Comparison of ENCODE assay signal across 20 cellular contexts in the genomic region with DNA sequence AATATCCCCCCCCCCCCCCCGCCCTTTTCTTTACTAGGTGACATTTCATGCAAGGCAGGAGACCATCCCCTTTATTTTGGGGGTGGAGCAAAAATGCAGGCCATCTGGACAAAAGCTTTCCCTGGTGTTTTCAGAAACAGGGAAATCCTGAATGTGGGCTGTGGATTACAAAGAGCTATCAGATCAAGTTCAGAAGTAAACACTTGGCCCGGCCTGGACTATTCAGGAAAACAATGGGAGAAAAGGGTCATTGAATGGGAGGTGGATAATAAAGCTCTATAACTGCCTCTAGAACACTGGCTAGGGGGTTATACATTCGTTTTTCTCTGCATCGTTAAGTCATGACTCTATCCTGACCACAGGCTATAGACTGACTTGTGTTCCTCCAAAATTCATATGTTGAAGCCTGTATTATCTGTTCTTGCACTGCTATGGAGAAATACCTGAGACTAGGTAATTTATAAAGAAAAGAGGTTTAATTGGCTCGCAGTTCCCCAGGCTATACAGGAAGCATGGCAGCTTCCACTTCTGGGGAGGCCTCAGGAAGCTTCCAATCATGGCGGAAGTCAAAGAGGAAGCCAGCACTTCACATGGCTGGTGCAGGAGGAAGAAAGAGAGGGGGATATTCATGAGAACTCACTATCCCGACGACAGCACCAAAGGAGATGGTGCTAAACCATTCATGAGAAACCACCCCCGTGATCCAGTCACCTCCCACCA.
DNase-seq lines count a peak whose midpoint lies in the region; ATAC-seq, FAIRE-seq and TF ChIP-seq lines count a peak whose summit lies in the region.
"Had no signal": no experiment of that assay in that cellular context is flagged by ENCODE, and none has a peak within 500 bp of the region (broad histone marks: within the 10 kb centered on the region; RNA-seq: fewer than 3 reads in every experiment).

No MANE protein-coding gene starts in this region.

- peak overlapping the region in 3 of 10 donors; percentile 6 to 35 (median 11) for H3K4me3 ChIP-seq in heart right ventricle
- H3K4me3 ChIP-seq in endothelial cell of umbilical vein (replicated peaks in 1 of 3; ENCODE audit: insufficient read depth in 1 of 3, low read depth in 1 of 3, low read length in 3 of 3) = no peak overlapping the region
- H3K4me3 ChIP-seq in body of pancreas = no peak overlapping the region

- H3K9me3 ChIP-seq in heart right ventricle = peaks cover 0 to 7% (median 0%) of the 10 kb centered on the region in 11 donors
- H3K9me3 ChIP-seq in endothelial cell of umbilical vein (replicated peaks; ENCODE audit: control insufficient read depth, insufficient read depth, low read length) = no peaks in the 10 kb centered on the region
- H3K9me3 ChIP-seq in body of pancreas = no peaks in the 10 kb centered on the region

- peaks cover 35% of the 10 kb centered on the region for H3K4me1 Mint-ChIP-seq in stimulated activated effector memory CD8-positive, alpha-beta T cell treated with anti-CD3 and anti-CD28 coated beads, Interleukin-12 subunit alpha, Interleukin-12 subunit beta, amount 100 ng/mL, for 72 hours
- H3K4me1 Mint-ChIP-seq: brain had no signal

- peak in 1 of 2 donors; percentile 14 for DNase-seq in heart right ventricle
- no peak for DNase-seq in cardiac septum (ENCODE audit: low spot score)
- peak; percentile 74 for DNase-seq in NCI-H2196 treated with DMSO at 0.1 percent for 48 hours (lab: John Stamatoyannopoulos, UW; ENCODE audit: unreplicated experiment)
- DNase-seq in endothelial cell of umbilical vein (ENCODE audit: low read depth, low spot score) = peak; percentile 45
- DNase-seq in stimulated activated effector memory CD8-positive, alpha-beta T cell treated with anti-CD3 and anti-CD28 coated beads, Interleukin-12 subunit alpha, Interleukin-12 subunit beta, amount 100 ng/mL, for 72 hours (ENCODE audit: low spot score in 2 of 2) = no peak
- DNase-seq in body of pancreas = no peak
- no peak for DNase-seq in OCI-M2 (lab: John Stamatoyannopoulos, UW; ENCODE audit: unreplicated experiment)
- DNase-seq: activated CD4-positive, alpha-beta memory T cell treated with anti-CD3 and anti-CD28 coated beads, Interleukin-2, amount 10 ng/mL, durations not matched to agents 7 days and 5 days; effector CD8-positive, alpha-beta T cell; foreskin keratinocyte; Karpas-422; NCI-H526; SHP77; stimulated activated CD4-positive, alpha-beta T cell treated with anti-CD3 and anti-CD28 coated beads, Interleukin-2, amount 100 ng/mL, for 48 hours; T1000 had no signal

- H3K4me1 ChIP-seq in heart right ventricle (peaks cover 0 to 22% (median 5%) of the 10 kb centered on the region in 9 donors), endothelial cell of umbilical vein (ENCODE audit: control insufficient read depth, extremely low read depth, insufficient read depth, low read length) (no peaks in the 10 kb centered on the region), body of pancreas (no peaks in the 10 kb centered on the region)
- H3K4me1 ChIP-seq: foreskin keratinocyte had no signal

- H3K36me3 Mint-ChIP-seq in stimulated activated effector memory CD8-positive, alpha-beta T cell treated with anti-CD3 and anti-CD28 coated beads, Interleukin-12 subunit alpha, Interleukin-12 subunit beta, amount 100 ng/mL, for 72 hours = no peaks in the 10 kb centered on the region
- H3K36me3 Mint-ChIP-seq: brain had no signal

- dilution Hi-C loops in endothelial cell of umbilical vein (cut with MboI; ENCODE audit: extremely low pct_ligation_motif_present, low sequenced_read_pairs) = no loop called here

- H3K9me3 Mint-ChIP-seq in stimulated activated effector memory CD8-positive, alpha-beta T cell treated with anti-CD3 and anti-CD28 coated beads, Interleukin-12 subunit alpha, Interleukin-12 subunit beta, amount 100 ng/mL, for 72 hours = peaks cover 4% of the 10 kb centered on the region

- intact Hi-C loops in heart right ventricle (cut with DNase I) = loop anchor here in 1 of 10 donors (1.0 kb wide), 1 partner anchor 86 kb away; no protein-coding TSS in a partner anchor
- intact Hi-C loops in cardiac septum (cut with DNase I) = no loop called here
- intact Hi-C loops in endothelial cell of umbilical vein (cut with micrococcal nuclease) = no loop called here
- intact Hi-C loops in body of pancreas (cut with DNase I) = no loop called here

- H3K79me2 ChIP-seq in endothelial cell of umbilical vein (ENCODE audit: control insufficient read depth, insufficient read depth, low read length) = no peaks in the 10 kb centered on the region

- FAIRE-seq in endothelial cell of umbilical vein (lab: Jason Lieb, UNC) = no peak
- FAIRE-seq: GM12892, GM19239, urothelium cell line had no signal

- POLR2A ChIA-PET in endothelial cell of umbilical vein (lab: Charles Lee) = no interaction called here

- peak overlapping the region; percentile 17 for H3K27ac Mint-ChIP-seq in stimulated activated effector memory CD8-positive, alpha-beta T cell treated with anti-CD3 and anti-CD28 coated beads, Interleukin-12 subunit alpha, Interleukin-12 subunit beta, amount 100 ng/mL, for 72 hours

- no peaks in the 10 kb centered on the region for H3K36me3 ChIP-seq in heart right ventricle
- H3K36me3 ChIP-seq in endothelial cell of umbilical vein (ENCODE audit: control insufficient read depth in 2 of 2, extremely low read depth in 1 of 2, insufficient read depth in 2 of 2, low read length in 2 of 2) = no peaks in the 10 kb centered on the region
- H3K36me3 ChIP-seq in body of pancreas (replicated peaks in 1 of 2; ENCODE audit: insufficient read depth in 1 of 2, low read depth in 2 of 2) = no peaks in the 10 kb centered on the region

- H3K4me2 ChIP-seq in endothelial cell of umbilical vein (ENCODE audit: insufficient read depth, low read length) = no peak overlapping the region

- H3K9ac ChIP-seq in endothelial cell of umbilical vein (replicated peaks; ENCODE audit: extremely low read depth, insufficient read depth, low read length) = no peak overlapping the region

- H3K9me1 ChIP-seq in endothelial cell of umbilical vein (replicated peaks; ENCODE audit: control insufficient read depth, extremely low read depth, insufficient read depth, low read length) = no peaks in the 10 kb centered on the region

- TF ChIP-seq CTCF in heart right ventricle (IDR thresholded peaks at IDR 0.05) = no peak
- no peak for TF ChIP-seq CTCF in endothelial cell of umbilical vein (IDR thresholded peaks at IDR 0.05; ENCODE audit: extremely low read depth in 1 of 2, insufficient read depth in 1 of 2, low read depth in 1 of 2, low read length in 2 of 2)
- TF ChIP-seq CTCF in body of pancreas (IDR thresholded peaks at IDR 0.05) = no peak

- no peak overlapping the region for H3K4me3 Mint-ChIP-seq in stimulated activated effector memory CD8-positive, alpha-beta T cell treated with anti-CD3 and anti-CD28 coated beads, Interleukin-12 subunit alpha, Interleukin-12 subunit beta, amount 100 ng/mL, for 72 hours
- H3K4me3 Mint-ChIP-seq: activated CD4-positive, alpha-beta memory T cell treated with anti-CD3 and anti-CD28 coated beads, Interleukin-2, amount 10 ng/mL, durations not matched to agents 7 days and 5 days; brain had no signal

- CTCF ChIA-PET in endothelial cell of umbilical vein (lab: Charles Lee) = no interaction called here

- ATAC-seq in heart right ventricle (peak; percentile 25 to 91 (median 78)), body of pancreas (no peak), HG02678 (IDR thresholded peaks at IDR 0.05; ENCODE audit: unreplicated experiment) (no peak)
- ATAC-seq in stimulated activated effector memory CD8-positive, alpha-beta T cell treated with anti-CD3 and anti-CD28 coated beads, Interleukin-12 subunit alpha, Interleukin-12 subunit beta, amount 100 ng/mL, for 72 hours = no peak
- ATAC-seq: foreskin keratinocyte had no signal

- H3K27me3 ChIP-seq in heart right ventricle = peaks cover 0 to 3% (median 0%) of the 10 kb centered on the region in 7 donors
- no peaks in the 10 kb centered on the region for H3K27me3 ChIP-seq in endothelial cell of umbilical vein (ENCODE audit: control insufficient read depth in 2 of 2, insufficient read depth in 2 of 2, low read length in 2 of 2)
- no peaks in the 10 kb centered on the region for H3K27me3 ChIP-seq in body of pancreas

- H2AFZ ChIP-seq in endothelial cell of umbilical vein (ENCODE audit: low read depth, low read length) = no peak overlapping the region

- WGBS in heart right ventricle, 2 donors = 57 to 68% methylated on average over 9 of the region's 9 CpGs
- 63 to 69% methylated on average over 9 of the region's 9 CpGs for WGBS in body of pancreas, 2 donors

- TF ChIP-seq POLR2A in endothelial cell of umbilical vein (IDR thresholded peaks at IDR 0.05; ENCODE audit: low read depth, low read length) = no peak
- no peak for TF ChIP-seq POLR2A in body of pancreas (IDR thresholded peaks at IDR 0.05)

- H4K20me1 ChIP-seq in endothelial cell of umbilical vein (replicated peaks; ENCODE audit: control insufficient read depth, extremely low read depth, insufficient read depth, low read length) = no peaks in the 10 kb centered on the region

- no TSS peak for BruUV-seq in endothelial cell of umbilical vein (replicated peaks; lab: Mats Ljungman, UMichigan)

- H3K27ac ChIP-seq in heart right ventricle (peak overlapping the region in 7 of 10 donors; percentile 31 to 66 (median 39)), endothelial cell of umbilical vein (ENCODE audit: insufficient read depth, low read depth, low read length) (no peak overlapping the region), body of pancreas (no peak overlapping the region)
- H3K27ac ChIP-seq: foreskin keratinocyte had no signal

TF ChIP-seq in endothelial cell of umbilical vein, 7 proteins besides CTCF, POLR2A, EP300 and RAD21:
- TF ChIP-seq MYC (IDR thresholded peaks at IDR 0.05; ENCODE audit: low read depth, low read length) (no peak), FOS (IDR thresholded peaks at IDR 0.05; ENCODE audit: borderline replicate concordance, insufficient read depth, low read length) (no peak), EZH2 (IDR thresholded peaks at IDR 0.05; ENCODE audit: borderline replicate concordance, low read depth, low read length, severe bottlenecking) (no peak), GATA2 (IDR thresholded peaks at IDR 0.05; ENCODE audit: insufficient read depth, insufficient read length, low read depth, low read length) (no peak), JUN (IDR thresholded peaks at IDR 0.05; ENCODE audit: borderline replicate concordance, insufficient read depth, insufficient read length, low read depth) (no peak), POLR2AphosphoS5 (IDR thresholded peaks at IDR 0.05; ENCODE audit: insufficient read depth, low read depth, low read length) (no peak)
- TF ChIP-seq, protein P1, sequence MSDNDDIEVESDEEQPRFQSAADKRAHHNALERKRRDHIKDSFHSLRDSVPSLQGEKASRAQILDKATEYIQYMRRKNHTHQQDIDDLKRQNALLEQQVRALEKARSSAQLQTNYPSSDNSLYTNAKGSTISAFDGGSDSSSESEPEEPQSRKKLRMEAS (IDR thresholded peaks at IDR 0.05; ENCODE audit: insufficient read depth, insufficient read length) = no peak

Comparison
In these comparisons a context has a peak if more than half of its experiments do, and no peak if none do; other contexts are left out.
1. ATAC-seq: peak in heart right ventricle (8 of 8); none in stimulated activated effector memory CD8-positive, alpha-beta T cell treated with anti-CD3 and anti-CD28 coated beads, Interleukin-12 subunit alpha, Interleukin-12 subunit beta, amount 100 ng/mL, for 72 hours (single experiment), body of pancreas (single experiment) and HG02678 (single experiment).
2. DNase-seq: peak in NCI-H2196 treated with DMSO at 0.1 percent for 48 hours (single experiment) and endothelial cell of umbilical vein (single experiment); none in cardiac septum (single experiment), stimulated activated effector memory CD8-positive, alpha-beta T cell treated with anti-CD3 and anti-CD28 coated beads, Interleukin-12 subunit alpha, Interleukin-12 subunit beta, amount 100 ng/mL, for 72 hours (0 of 2), body of pancreas (0 of 4) and OCI-M2 (single experiment).
3. H3K27ac ChIP-seq: peak in heart right ventricle (7 of 10); none in endothelial cell of umbilical vein (single experiment) and body of pancreas (0 of 4).